13 cellular contexts compared by ENCODE assay signal in genomic region chr21:15204140-15204774, GRCh38.
"Had no signal": no experiment of that assay in that cellular context is flagged by ENCODE, and none has a peak within 500 bp of the region (broad histone marks: within the 10 kb centered on the region; RNA-seq: fewer than 3 reads in every experiment).

No MANE protein-coding gene starts in this region.

- H3K4me3 ChIP-seq: gastrocnemius medialis, prostate gland had no signal

- H3K36me3 Mint-ChIP-seq: activated CD8-positive, alpha-beta memory T cell treated with anti-CD3 and anti-CD28 coated beads, Interleukin-2, amount 10 ng/mL, durations not matched to agents 7 days and 5 days; activated naive CD4-positive, alpha-beta T cell treated with anti-CD3 and anti-CD28 coated beads, Interleukin-2, amount 10 ng/mL, durations not matched to agents 7 days and 5 days; stimulated activated effector memory CD8-positive, alpha-beta T cell treated with anti-CD3 and anti-CD28 coated beads, Interleukin-12 subunit alpha, Interleukin-12 subunit beta, amount 100 ng/mL, for 72 hours had no signal

- ATAC-seq: activated CD8-positive, alpha-beta memory T cell treated with anti-CD3 and anti-CD28 coated beads, Interleukin-2, amount 10 ng/mL, durations not matched to agents 7 days and 5 days; gastrocnemius medialis; stimulated activated effector memory CD8-positive, alpha-beta T cell treated with anti-CD3 and anti-CD28 coated beads, Interleukin-12 subunit alpha, Interleukin-12 subunit beta, amount 100 ng/mL, for 72 hours had no signal

- H3K4me1 Mint-ChIP-seq: activated CD8-positive, alpha-beta memory T cell treated with anti-CD3 and anti-CD28 coated beads, Interleukin-2, amount 10 ng/mL, durations not matched to agents 7 days and 5 days; activated naive CD4-positive, alpha-beta T cell treated with anti-CD3 and anti-CD28 coated beads, Interleukin-2, amount 10 ng/mL, durations not matched to agents 7 days and 5 days had no signal

- H3K4me3 Mint-ChIP-seq: activated CD8-positive, alpha-beta memory T cell treated with anti-CD3 and anti-CD28 coated beads, Interleukin-2, amount 10 ng/mL, durations not matched to agents 7 days and 5 days; activated naive CD4-positive, alpha-beta T cell treated with anti-CD3 and anti-CD28 coated beads, Interleukin-2, amount 10 ng/mL, durations not matched to agents 7 days and 5 days; stimulated activated effector memory CD8-positive, alpha-beta T cell treated with anti-CD3 and anti-CD28 coated beads, Interleukin-12 subunit alpha, Interleukin-12 subunit beta, amount 100 ng/mL, for 72 hours had no signal

- H3K36me3 ChIP-seq: gastrocnemius medialis, prostate gland, WERI-Rb-1 had no signal

- H3K27ac Mint-ChIP-seq: activated CD8-positive, alpha-beta memory T cell treated with anti-CD3 and anti-CD28 coated beads, Interleukin-2, amount 10 ng/mL, durations not matched to agents 7 days and 5 days; activated naive CD4-positive, alpha-beta T cell treated with anti-CD3 and anti-CD28 coated beads, Interleukin-2, amount 10 ng/mL, durations not matched to agents 7 days and 5 days; activated T-helper 2 cell treated with anti-CD3 and anti-CD28 coated beads, Interferon-gamma antibody, Interleukin-2, Interleukin-4, amounts not matched to agents 10 μg/mL and 5 μg/mL and 100 μg/mL, durations not matched to agents 14 hours and 24 hours and 36 hours; stimulated activated effector memory CD8-positive, alpha-beta T cell treated with anti-CD3 and anti-CD28 coated beads, Interleukin-12 subunit alpha, Interleukin-12 subunit beta, amount 100 ng/mL, for 72 hours had no signal

- H3K9me3 Mint-ChIP-seq: activated naive CD4-positive, alpha-beta T cell treated with anti-CD3 and anti-CD28 coated beads, Interleukin-2, amount 10 ng/mL, durations not matched to agents 7 days and 5 days; activated T-helper 2 cell treated with anti-CD3 and anti-CD28 coated beads, Interferon-gamma antibody, Interleukin-2, Interleukin-4, amounts not matched to agents 10 μg/mL and 5 μg/mL and 100 μg/mL, durations not matched to agents 14 hours and 24 hours and 36 hours had no signal

- DNase-seq: activated CD4-positive, alpha-beta T cell treated with anti-CD3 and anti-CD28 coated beads, Interleukin-2, amount 50 U/mL, for 48 hours; activated CD8-positive, alpha-beta memory T cell treated with anti-CD3 and anti-CD28 coated beads, Interleukin-2, amount 10 ng/mL, durations not matched to agents 7 days and 5 days; activated naive CD4-positive, alpha-beta T cell treated with anti-CD3 and anti-CD28 coated beads, Interleukin-2, amount 10 ng/mL, durations not matched to agents 7 days and 5 days; activated T-cell treated with anti-CD3 and anti-CD28 coated beads, Interleukin-2, amount 50 U/mL, for 1 hour; dermis blood vessel endothelial cell; gastrocnemius medialis; stimulated activated CD4-positive, alpha-beta T cell treated with anti-CD3 and anti-CD28 coated beads, Interleukin-2, amount 100 ng/mL, for 24 hours; T1000; WERI-Rb-1 had no signal

- H3K9me3 ChIP-seq: gastrocnemius medialis, prostate gland had no signal

- H3K27ac ChIP-seq: epithelial cell of prostate, gastrocnemius medialis, prostate gland, WERI-Rb-1 had no signal

- H3K27me3 ChIP-seq: gastrocnemius medialis had no signal

- H3K4me1 ChIP-seq: gastrocnemius medialis, prostate gland had no signal
